23 cellular contexts compared by ENCODE assay signal in the genomic region with DNA sequence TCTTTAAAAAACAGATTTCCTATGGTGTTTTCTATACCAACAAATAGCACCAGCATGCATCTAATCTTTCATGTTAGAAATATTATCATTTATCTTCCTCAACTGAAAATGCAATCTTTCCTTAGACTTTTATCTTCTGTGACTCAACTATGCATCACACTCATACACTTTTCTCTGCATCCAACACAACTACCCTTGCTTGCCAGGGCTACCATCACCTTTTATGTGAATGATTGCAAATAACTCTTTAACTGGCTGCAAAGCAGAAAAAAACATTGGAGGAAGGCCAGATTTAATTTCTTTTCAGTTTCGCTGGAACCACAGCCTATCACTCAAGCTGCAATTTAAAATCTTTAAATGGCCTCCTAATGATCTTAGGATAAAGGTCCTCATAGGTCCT.
"Had no signal": no experiment of that assay in that cellular context is flagged by ENCODE, and none has a peak within 500 bp of the region (broad histone marks: within the 10 kb centered on the region; RNA-seq: fewer than 3 reads in every experiment).

No MANE protein-coding gene starts in this region.

- FAIRE-seq: urothelium cell line had no signal

- H3K27ac ChIP-seq: left ventricle myocardium inferior, ovary, right atrium auricular region, right lobe of liver, stomach, suprapubic skin, thoracic aorta, tibial artery, upper lobe of right lung had no signal

- H3K4me1 ChIP-seq: left ventricle myocardium inferior, right atrium auricular region, right lobe of liver, stomach, suprapubic skin, tibial artery, upper lobe of right lung had no signal

- H3K4me2 ChIP-seq: smooth muscle cell had no signal

- H3K4me3 ChIP-seq: left ventricle myocardium inferior, lung, ovary, right atrium auricular region, right lobe of liver, smooth muscle cell, stomach, suprapubic skin, thoracic aorta, tibial artery, upper lobe of right lung had no signal

- H3K27ac Mint-ChIP-seq: mesothelial cell of epicardium; naive B cell; natural killer cell treated with Interleukin-12 subunit alpha and Interleukin-12 subunit beta and Interleukin-15 and Interleukin-18, amount 100 ng/mL, for 72 hours; progenitor cell of endocrine pancreas; stimulated activated naive B cell treated with anti-CD40 and anti-IgM and Interleukin-4, amounts not matched to agents 10 μg/mL and 1 μg/mL and 100 μg/mL, for 72 hours had no signal

- H3K9me3 ChIP-seq: ovary, right atrium auricular region, right lobe of liver, stomach, suprapubic skin, thoracic aorta, tibial artery, upper lobe of right lung had no signal

- H3K27me3 Mint-ChIP-seq: naive B cell; natural killer cell treated with Interleukin-12 subunit alpha and Interleukin-12 subunit beta and Interleukin-15 and Interleukin-18, amount 100 ng/mL, for 72 hours; progenitor cell of endocrine pancreas; stimulated activated naive B cell treated with anti-CD40 and anti-IgM and Interleukin-4, amounts not matched to agents 10 μg/mL and 1 μg/mL and 100 μg/mL, for 72 hours had no signal

- H3K27me3 ChIP-seq: ovary, right atrium auricular region, right lobe of liver, stomach, suprapubic skin, tibial artery, upper lobe of right lung had no signal

- H3K4me3 Mint-ChIP-seq: mesothelial cell of epicardium; naive B cell; natural killer cell treated with Interleukin-12 subunit alpha and Interleukin-12 subunit beta and Interleukin-15 and Interleukin-18, amount 100 ng/mL, for 72 hours; stimulated activated naive B cell treated with anti-CD40 and anti-IgM and Interleukin-4, amounts not matched to agents 10 μg/mL and 1 μg/mL and 100 μg/mL, for 72 hours had no signal

- DNase-seq: islet precursor cell; left ventricle myocardium inferior; mesendoderm; naive B cell; ovary; right lobe of liver; stimulated activated CD4-positive, alpha-beta T cell treated with anti-CD3 and anti-CD28 coated beads, Interleukin-1b, Interleukin-23, amount 100 ng/mL, for 48 hours; stimulated activated CD4-positive, alpha-beta T cell treated with anti-CD3 and anti-CD28 coated beads, Interleukin-4, amount 100 ng/mL, for 1 hour; stimulated activated naive B cell treated with anti-CD40 and anti-IgM and Interleukin-4, amounts not matched to agents 10 μg/mL and 1 μg/mL and 100 μg/mL, for 72 hours; stimulated activated naive CD8-positive, alpha-beta T cell treated with anti-CD3 and anti-CD28 coated beads, Interleukin-15, Interleukin-2, amounts not matched to agents 100 U/mL and 50 U/mL, for 24 hours; stomach; tibial artery; trophoblast cell; upper lobe of right lung had no signal

- H3K4me1 Mint-ChIP-seq: naive B cell; stimulated activated naive B cell treated with anti-CD40 and anti-IgM and Interleukin-4, amounts not matched to agents 10 μg/mL and 1 μg/mL and 100 μg/mL, for 72 hours had no signal

- H3K36me3 Mint-ChIP-seq: mesothelial cell of epicardium; naive B cell; stimulated activated naive B cell treated with anti-CD40 and anti-IgM and Interleukin-4, amounts not matched to agents 10 μg/mL and 1 μg/mL and 100 μg/mL, for 72 hours had no signal

- H3K9me3 Mint-ChIP-seq: mesothelial cell of epicardium had no signal

- H3K36me3 ChIP-seq: left ventricle myocardium inferior, ovary, right atrium auricular region, right lobe of liver, stomach, suprapubic skin, thoracic aorta, tibial artery, upper lobe of right lung had no signal
